In the genomic region with DNA sequence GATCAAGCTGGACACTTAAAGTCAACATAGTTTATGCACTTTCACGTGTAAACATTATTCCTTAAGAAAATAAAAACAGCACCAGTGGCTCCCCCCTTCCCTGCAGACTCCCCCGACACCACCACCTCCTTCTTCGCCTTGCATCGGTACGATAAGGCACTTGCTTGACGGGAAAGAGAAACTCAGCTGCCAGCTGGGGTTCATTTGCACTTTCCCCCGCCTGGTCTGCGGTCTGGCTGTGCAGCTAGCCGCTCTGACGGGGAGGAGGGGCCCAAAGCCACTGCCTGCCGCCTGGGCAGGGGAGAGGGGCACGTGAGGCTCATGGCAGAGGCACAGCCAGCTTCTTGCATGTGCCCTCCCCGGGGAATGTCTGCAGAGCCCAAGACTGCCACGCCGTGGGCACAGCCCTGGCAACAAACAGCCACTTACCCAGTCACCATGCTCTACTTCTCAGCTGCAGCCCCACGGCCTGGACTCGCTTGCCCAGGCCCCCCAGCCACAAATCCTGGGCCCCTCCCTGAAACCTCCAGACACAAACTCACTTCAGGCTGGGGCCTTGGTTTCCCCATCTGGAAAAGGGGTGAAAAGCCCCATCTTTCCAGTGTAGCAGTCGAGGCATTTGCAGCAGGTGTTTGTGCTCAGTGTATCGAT, we compare ENCODE assay signal across 8 cellular contexts.
DNase-seq lines count a peak whose midpoint lies in the region; ATAC-seq and TF ChIP-seq lines count a peak whose summit lies in the region.

No MANE protein-coding gene starts in this region.

- no peaks in the 10 kb centered on the region for H3K9me3 ChIP-seq in NT2/D1 (ENCODE audit: insufficient read depth, low read length)
- H3K9me3 ChIP-seq in neutrophil, result no peaks in the 10 kb centered on the region

- H3K27me3 ChIP-seq in NT2/D1 (ENCODE audit: insufficient read depth, insufficient read length) (no peaks in the 10 kb centered on the region), neutrophil (no peaks in the 10 kb centered on the region)

- peak overlapping the region; percentile 29 for H3K27ac ChIP-seq in neutrophil

- H3K4me3 ChIP-seq in NT2/D1 (ENCODE audit: insufficient read length, low read depth), result no peak overlapping the region
- H3K4me3 ChIP-seq in neutrophil (ENCODE audit: low read depth in 1 of 2, low read length in 1 of 2), result peak overlapping the region in 1 of 2 experiments; percentile 32

- H3K36me3 ChIP-seq in NT2/D1 (ENCODE audit: insufficient read depth, insufficient read length, low read length), result no peaks in the 10 kb centered on the region
- H3K36me3 ChIP-seq in neutrophil, result no peaks in the 10 kb centered on the region

- peak; percentile 79 for ATAC-seq in GM19025 (IDR thresholded peaks at IDR 0.05; ENCODE audit: low read depth, unreplicated experiment)
- peak; percentile 74 for ATAC-seq in HG03159 (IDR thresholded peaks at IDR 0.05; ENCODE audit: unreplicated experiment)

- H3K4me1 ChIP-seq in NT2/D1 (ENCODE audit: insufficient read depth, insufficient read length) (peaks cover 9% of the 10 kb centered on the region), neutrophil (ENCODE audit: control insufficient read depth in 1 of 2, insufficient read depth in 1 of 2, low read depth in 1 of 2, low read length in 1 of 2) (peaks cover 11 to 13% of the 10 kb centered on the region in 2 experiments)

- TF ChIP-seq CTCF in neutrophil (IDR thresholded peaks at IDR 0.05), result no peak

- DNase-seq in Ammon's horn (ENCODE audit: low spot score) (peak; percentile 85), NT2/D1 (ENCODE audit: low read depth, low spot score) (peak; percentile 51), activated T-cell treated with anti-CD3 and anti-CD28 coated beads for 24 hours (ENCODE audit: low read depth) (peak; percentile 51), fibroblast of gingiva (ENCODE audit: low read depth) (peak; percentile 87), stromal cell of bone marrow (ENCODE audit: low read depth) (peak; percentile 28)

- peak overlapping the region; percentile 33 for H3K9ac ChIP-seq in NT2/D1 (ENCODE audit: insufficient read length, low read depth)

Comparison
In these comparisons a context has a peak if more than half of its experiments do, and no peak if none do; other contexts are left out.
1. DNase-seq: peak in every context shown above with its lines; median percentile 87 in fibroblast of gingiva; 85 in Ammon's horn; 51 in NT2/D1; 51 in activated T-cell treated with anti-CD3 and anti-CD28 coated beads for 24 hours; 28 in stromal cell of bone marrow.